ENCODE assay signal across 20 cellular contexts in the genomic region with DNA sequence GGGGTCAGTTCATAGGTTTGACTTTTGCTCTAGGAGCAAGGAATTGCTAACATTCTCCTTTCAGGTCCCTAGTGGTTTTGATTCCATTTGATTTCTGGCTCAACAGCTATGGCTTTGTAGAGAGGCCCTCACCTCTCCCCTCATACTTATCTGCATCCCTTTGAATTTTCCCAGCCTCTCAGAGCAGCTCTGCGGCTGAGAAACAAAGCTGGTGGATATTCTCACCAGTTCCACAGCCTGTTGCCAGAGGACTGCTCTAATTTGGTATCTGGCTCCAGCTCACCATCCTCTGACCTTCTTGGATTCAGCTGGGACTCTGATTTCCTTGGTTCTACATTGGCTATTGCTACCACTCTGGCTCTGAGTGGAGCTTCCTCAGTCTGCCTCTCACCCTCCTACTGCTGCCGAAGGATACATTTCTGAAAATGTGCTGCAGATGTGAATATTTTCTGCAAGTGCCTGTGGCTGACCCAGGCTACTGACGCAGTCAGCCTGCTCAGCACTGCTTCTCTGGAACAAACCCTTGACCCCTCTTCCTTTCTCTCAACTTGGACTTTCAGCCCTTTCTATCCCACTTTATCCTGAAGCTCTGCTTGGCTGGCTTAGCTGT.
DNase-seq lines count a peak whose midpoint lies in the region; ATAC-seq and TF ChIP-seq lines count a peak whose summit lies in the region.
"Had no signal": no experiment of that assay in that cellular context is flagged by ENCODE, and none has a peak within 500 bp of the region (broad histone marks: within the 10 kb centered on the region; RNA-seq: fewer than 3 reads in every experiment).

No MANE protein-coding gene starts in this region.

- H3K27ac ChIP-seq in left ventricle myocardium inferior (replicated peaks) (peak overlapping the region; percentile 73), trophoblast cell (ENCODE audit: low read depth, low read length) (no peak overlapping the region)
- H3K27ac ChIP-seq: BLaER1 treated with 17β-estradiol and CSF1 and Interleukin-3, amounts not matched to agents 10 nM and 100 nM; neutrophil; sigmoid colon; WERI-Rb-1 had no signal

- peak overlapping the region; percentile 30 for H2BK12ac ChIP-seq in trophoblast cell (ENCODE audit: low read length)

- H3K4me3 ChIP-seq in left ventricle myocardium inferior (no peak overlapping the region), trophoblast cell (ENCODE audit: low read depth, low read length) (no peak overlapping the region)
- H3K4me3 ChIP-seq: BLaER1 treated with 17β-estradiol and CSF1 and Interleukin-3, amounts not matched to agents 10 nM and 100 nM; sigmoid colon had no signal

- no peak overlapping the region for H3K4me2 ChIP-seq in trophoblast cell (ENCODE audit: low read length)
- H3K4me2 ChIP-seq: BLaER1 treated with 17β-estradiol and CSF1 and Interleukin-3, amounts not matched to agents 10 nM and 100 nM had no signal

- H3K79me2 ChIP-seq in trophoblast cell (ENCODE audit: control insufficient read depth, insufficient read depth, low read length, poor library complexity): no peaks in the 10 kb centered on the region

- no peak overlapping the region for H2BK5ac ChIP-seq in trophoblast cell (ENCODE audit: low read depth, low read length, poor library complexity)

- H2AFZ ChIP-seq in trophoblast cell (ENCODE audit: insufficient read depth, low read length, poor library complexity): no peak overlapping the region

- H4K8ac ChIP-seq in trophoblast cell (ENCODE audit: low read depth, low read length): peak overlapping the region; percentile 25

- intact Hi-C loops in Right ventricle myocardium superior (cut with DNase I) (no loop called here), cardiac septum (cut with DNase I) (no loop called here), left ventricle myocardium inferior (cut with micrococcal nuclease) (no loop called here)

- H3K79me1 ChIP-seq in trophoblast cell (ENCODE audit: low read length): no peaks in the 10 kb centered on the region

- no peak overlapping the region for H3K23ac ChIP-seq in trophoblast cell (ENCODE audit: low read length)

- H3K36me3 ChIP-seq in left ventricle myocardium inferior: no peaks in the 10 kb centered on the region
- H3K36me3 ChIP-seq in trophoblast cell (ENCODE audit: control insufficient read depth in 1 of 2, insufficient read depth in 2 of 2, low read length in 2 of 2): no peaks in the 10 kb centered on the region
- H3K36me3 ChIP-seq: BLaER1 treated with 17β-estradiol and CSF1 and Interleukin-3, amounts not matched to agents 10 nM and 100 nM; neutrophil; sigmoid colon; WERI-Rb-1 had no signal

- H3K9me3 ChIP-seq in left ventricle myocardium inferior (replicated peaks) (no peaks in the 10 kb centered on the region), trophoblast cell (ENCODE audit: insufficient read depth, low read depth, low read length) (no peaks in the 10 kb centered on the region)
- H3K9me3 ChIP-seq: neutrophil, sigmoid colon had no signal

- TF ChIP-seq CTCF in left ventricle myocardium inferior (IDR thresholded peaks at IDR 0.05; ENCODE audit: borderline replicate concordance) (no peak), GM13977 (IDR thresholded peaks at IDR 0.05; ENCODE audit: extremely low read depth, insufficient read depth, missing control alignments) (no peak)

- DNase-seq in Right ventricle myocardium superior: no peak
- no peak for DNase-seq in cardiac septum (ENCODE audit: low spot score)
- DNase-seq in left ventricle myocardium inferior: no peak
- DNase-seq in trophoblast cell: no peak
- DNase-seq in AML-193 (lab: John Stamatoyannopoulos, UW): no peak
- DNase-seq in GOT3 (lab: John Stamatoyannopoulos, UW): no peak
- DNase-seq in GM13977 (ENCODE audit: low spot score): no peak
- DNase-seq: 8988T; activated CD4-positive, alpha-beta T cell treated with anti-CD3 and anti-CD28 coated beads, Interleukin-2, amount 50 U/mL, for 4 hours; activated T-cell treated with anti-CD3 and anti-CD28 coated beads, Interleukin-2, amount 50 U/mL, for 4 hours; NCI-H1436 treated with DMSO at 0.1 percent for 48 hours; NCI-H2171; NCI-H774; OCI-M1; sigmoid colon; stimulated activated CD4-positive, alpha-beta T cell treated with anti-CD3 and anti-CD28 coated beads, Interleukin-4, amount 100 ng/mL, for 24 hours; WERI-Rb-1 had no signal

- H3K4me1 ChIP-seq in left ventricle myocardium inferior (no peaks in the 10 kb centered on the region), trophoblast cell (ENCODE audit: control insufficient read depth in 1 of 2, insufficient read depth in 2 of 2, low read length in 2 of 2) (peaks cover 0 to 2% of the 10 kb centered on the region in 2 experiments)
- H3K4me1 ChIP-seq: sigmoid colon had no signal

- ATAC-seq in Right ventricle myocardium superior (ENCODE audit: poor library complexity): peak; percentile 69
- no peak for ATAC-seq in GM19452 (IDR thresholded peaks at IDR 0.05; ENCODE audit: unreplicated experiment)
- ATAC-seq: activated T-cell treated with anti-CD3 and anti-CD28 coated beads, Interleukin-2, amount 50 U/mL, for 4 hours had no signal

- no peak overlapping the region for H3K9ac ChIP-seq in trophoblast cell (ENCODE audit: low read length)
- H3K9ac ChIP-seq: BLaER1 treated with 17β-estradiol and CSF1 and Interleukin-3, amounts not matched to agents 10 nM and 100 nM had no signal

- WGBS in trophoblast cell (ENCODE audit: extremely low coverage, insufficient coverage, insufficient read length): no CpG with 5 or more reads among the region's 3 CpGs

- in situ Hi-C loops in GM13977 (cut with MboI; ENCODE audit: low pct_unique_long_range_greater_than_20kb, low sequenced_read_pairs, unreplicated experiment): no loop called here

- no peak overlapping the region for H3K4ac ChIP-seq in trophoblast cell (ENCODE audit: low read depth, low read length)

- H3K18ac ChIP-seq in trophoblast cell (ENCODE audit: low read length): no peak overlapping the region

- peak overlapping the region; percentile 10 for H2AK5ac ChIP-seq in trophoblast cell (ENCODE audit: low read length)

- H3K14ac ChIP-seq in trophoblast cell (ENCODE audit: low read length): no peak overlapping the region

- no peak overlapping the region for H4K91ac ChIP-seq in trophoblast cell (ENCODE audit: low read depth, low read length)

- H3K27me3 ChIP-seq in left ventricle myocardium inferior (ENCODE audit: low read depth): no peaks in the 10 kb centered on the region
- no peaks in the 10 kb centered on the region for H3K27me3 ChIP-seq in trophoblast cell (ENCODE audit: insufficient read depth, low read length)
- H3K27me3 ChIP-seq: neutrophil, sigmoid colon had no signal

- H2BK120ac ChIP-seq in trophoblast cell (ENCODE audit: insufficient read depth, low read length, poor library complexity): peak overlapping the region; percentile 27

- H4K12ac ChIP-seq in trophoblast cell (ENCODE audit: low read depth, low read length): no peak overlapping the region
